1 cellular context compared by ENCODE assay signal in the genomic region with DNA sequence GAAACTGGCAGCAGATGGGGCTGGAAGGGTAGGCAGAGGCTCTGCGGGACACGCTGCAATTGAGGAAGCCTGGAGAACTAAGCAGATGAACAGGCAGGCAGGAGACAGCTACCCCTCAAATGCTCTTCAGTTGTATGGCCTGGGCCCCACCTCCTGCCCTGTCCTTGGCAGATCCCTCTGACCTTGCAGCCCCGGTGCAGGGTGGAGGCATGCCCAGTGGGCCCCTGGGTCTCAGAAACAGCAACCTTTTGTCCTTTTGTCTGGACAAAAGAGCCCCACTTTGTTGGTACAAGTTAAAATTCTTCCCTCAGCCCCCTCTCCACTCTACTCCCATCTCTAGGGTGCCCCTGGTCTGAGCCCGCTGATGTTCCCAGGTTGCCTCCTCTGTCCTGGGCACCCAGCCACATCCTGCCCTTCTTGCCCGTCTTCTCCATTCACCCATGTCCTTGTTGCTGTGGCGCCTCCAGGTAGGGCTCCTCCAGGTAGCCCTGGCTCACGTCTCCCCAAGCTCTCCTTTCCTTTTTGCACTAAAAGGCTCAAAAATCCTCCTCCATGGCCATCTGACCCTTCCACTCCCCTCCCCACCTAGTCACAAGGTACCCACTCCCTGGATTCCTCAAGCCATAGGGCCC.
TF ChIP-seq lines count a peak whose summit lies in the region.

No MANE protein-coding gene starts in this region.

TF ChIP-seq in GM23338, 12 proteins besides CTCF, POLR2A, EP300 and RAD21 (continued from another document):
- TF ChIP-seq, protein P1, sequence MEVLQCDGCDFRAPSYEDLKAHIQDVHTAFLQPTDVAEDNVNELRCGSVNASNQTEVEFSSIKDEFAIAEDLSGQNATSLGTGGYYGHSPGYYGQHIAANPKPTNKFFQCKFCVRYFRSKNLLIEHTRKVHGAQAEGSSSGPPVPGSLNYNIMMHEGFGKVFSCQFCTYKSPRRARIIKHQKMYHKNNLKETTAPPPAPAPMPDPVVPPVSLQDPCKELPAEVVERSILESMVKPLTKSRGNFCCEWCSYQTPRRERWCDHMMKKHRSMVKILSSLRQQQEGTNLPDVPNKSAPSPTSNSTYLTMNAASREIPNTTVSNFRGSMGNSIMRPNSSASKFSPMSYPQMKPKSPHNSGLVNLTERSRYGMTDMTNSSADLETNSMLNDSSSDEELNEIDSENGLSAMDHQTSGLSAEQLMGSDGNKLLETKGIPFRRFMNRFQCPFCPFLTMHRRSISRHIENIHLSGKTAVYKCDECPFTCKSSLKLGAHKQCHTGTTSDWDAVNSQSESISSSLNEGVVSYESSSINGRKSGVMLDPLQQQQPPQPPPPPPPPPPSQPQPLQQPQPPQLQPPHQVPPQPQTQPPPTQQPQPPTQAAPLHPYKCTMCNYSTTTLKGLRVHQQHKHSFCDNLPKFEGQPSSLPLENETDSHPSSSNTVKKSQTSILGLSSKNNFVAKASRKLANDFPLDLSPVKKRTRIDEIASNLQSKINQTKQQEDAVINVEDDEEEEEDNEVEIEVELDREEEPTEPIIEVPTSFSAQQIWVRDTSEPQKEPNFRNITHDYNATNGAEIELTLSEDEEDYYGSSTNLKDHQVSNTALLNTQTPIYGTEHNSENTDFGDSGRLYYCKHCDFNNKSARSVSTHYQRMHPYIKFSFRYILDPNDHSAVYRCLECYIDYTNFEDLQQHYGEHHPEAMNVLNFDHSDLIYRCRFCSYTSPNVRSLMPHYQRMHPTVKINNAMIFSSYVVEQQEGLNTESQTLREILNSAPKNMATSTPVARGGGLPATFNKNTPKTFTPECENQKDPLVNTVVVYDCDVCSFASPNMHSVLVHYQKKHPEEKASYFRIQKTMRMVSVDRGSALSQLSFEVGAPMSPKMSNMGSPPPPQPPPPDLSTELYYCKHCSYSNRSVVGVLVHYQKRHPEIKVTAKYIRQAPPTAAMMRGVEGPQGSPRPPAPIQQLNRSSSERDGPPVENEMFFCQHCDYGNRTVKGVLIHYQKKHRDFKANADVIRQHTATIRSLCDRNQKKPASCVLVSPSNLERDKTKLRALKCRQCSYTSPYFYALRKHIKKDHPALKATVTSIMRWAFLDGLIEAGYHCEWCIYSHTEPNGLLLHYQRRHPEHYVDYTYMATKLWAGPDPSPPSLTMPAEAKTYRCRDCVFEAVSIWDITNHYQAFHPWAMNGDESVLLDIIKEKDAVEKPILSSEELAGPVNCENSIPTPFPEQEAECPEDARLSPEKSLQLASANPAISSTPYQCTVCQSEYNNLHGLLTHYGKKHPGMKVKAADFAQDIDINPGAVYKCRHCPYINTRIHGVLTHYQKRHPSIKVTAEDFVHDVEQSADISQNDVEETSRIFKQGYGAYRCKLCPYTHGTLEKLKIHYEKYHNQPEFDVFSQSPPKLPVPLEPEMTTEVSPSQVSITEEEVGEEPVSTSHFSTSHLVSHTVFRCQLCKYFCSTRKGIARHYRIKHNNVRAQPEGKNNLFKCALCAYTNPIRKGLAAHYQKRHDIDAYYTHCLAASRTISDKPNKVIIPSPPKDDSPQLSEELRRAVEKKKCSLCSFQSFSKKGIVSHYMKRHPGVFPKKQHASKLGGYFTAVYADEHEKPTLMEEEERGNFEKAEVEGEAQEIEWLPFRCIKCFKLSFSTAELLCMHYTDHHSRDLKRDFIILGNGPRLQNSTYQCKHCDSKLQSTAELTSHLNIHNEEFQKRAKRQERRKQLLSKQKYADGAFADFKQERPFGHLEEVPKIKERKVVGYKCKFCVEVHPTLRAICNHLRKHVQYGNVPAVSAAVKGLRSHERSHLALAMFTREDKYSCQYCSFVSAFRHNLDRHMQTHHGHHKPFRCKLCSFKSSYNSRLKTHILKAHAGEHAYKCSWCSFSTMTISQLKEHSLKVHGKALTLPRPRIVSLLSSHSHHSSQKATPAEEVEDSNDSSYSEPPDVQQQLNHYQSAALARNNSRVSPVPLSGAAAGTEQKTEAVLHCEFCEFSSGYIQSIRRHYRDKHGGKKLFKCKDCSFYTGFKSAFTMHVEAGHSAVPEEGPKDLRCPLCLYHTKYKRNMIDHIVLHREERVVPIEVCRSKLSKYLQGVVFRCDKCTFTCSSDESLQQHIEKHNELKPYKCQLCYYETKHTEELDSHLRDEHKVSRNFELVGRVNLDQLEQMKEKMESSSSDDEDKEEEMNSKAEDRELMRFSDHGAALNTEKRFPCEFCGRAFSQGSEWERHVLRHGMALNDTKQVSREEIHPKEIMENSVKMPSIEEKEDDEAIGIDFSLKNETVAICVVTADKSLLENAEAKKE (CRISPR knock-in tag; IDR thresholded peaks at IDR 0.05): no peak
- no peak for TF ChIP-seq EZH2 (IDR thresholded peaks at IDR 0.05; ENCODE audit: low read depth, unreplicated experiment)
